13 cellular contexts compared by ENCODE assay signal in the genomic region with DNA sequence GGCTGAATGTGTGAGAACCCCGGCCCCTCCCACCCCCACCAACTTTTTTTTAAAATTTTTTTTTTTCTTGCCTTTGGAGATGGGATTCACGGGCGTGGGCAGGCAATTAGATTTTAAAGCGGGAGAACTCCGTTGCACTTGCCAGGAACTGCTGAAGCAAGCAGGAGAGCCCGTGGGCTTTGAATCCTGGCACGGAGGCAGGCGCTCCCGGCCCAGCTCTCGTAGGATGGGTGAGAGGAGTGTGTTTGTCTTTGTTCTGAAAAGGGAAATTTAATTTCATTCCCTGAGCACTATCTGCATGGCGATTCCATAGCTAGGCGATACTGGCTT. TPM values are rescaled to one million over a fixed set of nuclear protein-coding genes. Genes with fewer than 3 reads are reported as not detected.
DNase-seq lines count a peak whose midpoint lies in the region; FAIRE-seq and TF ChIP-seq lines count a peak whose summit lies in the region.
"Had no signal": no experiment of that assay in that cellular context is flagged by ENCODE, and none has a peak within 500 bp of the region (broad histone marks: within the 10 kb centered on the region; RNA-seq: fewer than 3 reads in every experiment).

No MANE protein-coding gene starts in this region.

- no peaks in the 10 kb centered on the region for H3K36me3 Mint-ChIP-seq in activated CD4-positive, alpha-beta T cell treated with anti-CD3 and anti-CD28 coated beads, Interleukin-2, amount 10 ng/mL, durations not matched to agents 7 days and 5 days (ENCODE audit: low read depth)
- H3K36me3 Mint-ChIP-seq: activated naive CD4-positive, alpha-beta T cell treated with anti-CD3 and anti-CD28 coated beads, Interleukin-2, amount 50 U/mL, for 24 hours had no signal

- CTCF ChIA-PET in activated CD4-positive, alpha-beta T cell treated with anti-CD3 and anti-CD28 coated beads, Interleukin-2, amount 10 ng/mL, durations not matched to agents 7 days and 5 days (lab: Charles Lee): interaction anchor here (0.7 kb wide), 1 partner anchor 14 kb away, joined by 3 read pairs; no protein-coding TSS in a partner anchor

- POLR2A ChIA-PET in activated CD4-positive, alpha-beta T cell treated with anti-CD3 and anti-CD28 coated beads, Interleukin-2, amount 10 ng/mL, durations not matched to agents 7 days and 5 days (lab: Charles Lee): no interaction called here

- peaks cover 20% of the 10 kb centered on the region for H3K9me3 ChIP-seq in ES-I3 (ENCODE audit: control insufficient read depth, insufficient read depth, low read length)
- H3K9me3 ChIP-seq in iPS DF 6.9 (ENCODE audit: control insufficient read depth, insufficient read depth, low read length): no peaks in the 10 kb centered on the region

- H3K4me1 Mint-ChIP-seq in activated CD4-positive, alpha-beta T cell treated with anti-CD3 and anti-CD28 coated beads, Interleukin-2, amount 10 ng/mL, durations not matched to agents 7 days and 5 days: no peaks in the 10 kb centered on the region
- H3K4me1 Mint-ChIP-seq: activated naive CD4-positive, alpha-beta T cell treated with anti-CD3 and anti-CD28 coated beads, Interleukin-2, amount 50 U/mL, for 24 hours had no signal

- H3K27ac Mint-ChIP-seq in activated CD4-positive, alpha-beta T cell treated with anti-CD3 and anti-CD28 coated beads, Interleukin-2, amount 10 ng/mL, durations not matched to agents 7 days and 5 days: no peak overlapping the region
- H3K27ac Mint-ChIP-seq: activated naive CD4-positive, alpha-beta T cell treated with anti-CD3 and anti-CD28 coated beads, Interleukin-2, amount 50 U/mL, for 24 hours; T-helper 1 cell treated with Interleukin-12 subunit alpha and Interleukin-12 subunit beta and Interleukin-4 antibody, amounts not matched to agents 30 μg/mL and 1 μg/mL, for 36 hours had no signal

- no peak overlapping the region for H3K4me3 Mint-ChIP-seq in activated CD4-positive, alpha-beta T cell treated with anti-CD3 and anti-CD28 coated beads, Interleukin-2, amount 10 ng/mL, durations not matched to agents 7 days and 5 days
- H3K4me3 Mint-ChIP-seq: activated naive CD4-positive, alpha-beta T cell treated with anti-CD3 and anti-CD28 coated beads, Interleukin-2, amount 50 U/mL, for 24 hours; T-helper 1 cell treated with Interleukin-12 subunit alpha and Interleukin-12 subunit beta and Interleukin-4 antibody, amounts not matched to agents 30 μg/mL and 1 μg/mL, for 36 hours had no signal

- peak overlapping the region; percentile 73 for H3K27ac ChIP-seq in angular gyrus (ENCODE audit: low read depth, low read length)
- peak overlapping the region; percentile 77 for H3K27ac ChIP-seq in iPS DF 6.9 (ENCODE audit: low read length)
- H3K27ac ChIP-seq: sigmoid colon had no signal

- H3K27me3 Mint-ChIP-seq in activated CD4-positive, alpha-beta T cell treated with anti-CD3 and anti-CD28 coated beads, Interleukin-2, amount 10 ng/mL, durations not matched to agents 7 days and 5 days: no peaks in the 10 kb centered on the region

- H3K36me3 ChIP-seq in ES-I3 (ENCODE audit: insufficient read depth, low read length) (no peaks in the 10 kb centered on the region), iPS DF 6.9 (ENCODE audit: control insufficient read depth, insufficient read depth, low read length) (no peaks in the 10 kb centered on the region)
- H3K36me3 ChIP-seq: sigmoid colon had no signal

- no peaks in the 10 kb centered on the region for H3K27me3 ChIP-seq in iPS DF 6.9 (ENCODE audit: control insufficient read depth, insufficient read depth, low read length)

- no CpG with 5 or more reads among the region's 12 CpGs for WGBS in iPS DF 6.9 (ENCODE audit: insufficient coverage, insufficient read length)

- peak overlapping the region; percentile 8; the same call in 1 of the 2 replicates for H3K9ac ChIP-seq in ES-I3 (ENCODE audit: low read depth, low read length)

- H3K4me3 ChIP-seq in iPS DF 6.9 (ENCODE audit: low read length): no peak overlapping the region
- H3K4me3 ChIP-seq: sigmoid colon had no signal

- H3K9me3 Mint-ChIP-seq in activated CD4-positive, alpha-beta T cell treated with anti-CD3 and anti-CD28 coated beads, Interleukin-2, amount 10 ng/mL, durations not matched to agents 7 days and 5 days: peaks cover 2% of the 10 kb centered on the region
- H3K9me3 Mint-ChIP-seq: activated naive CD4-positive, alpha-beta T cell treated with anti-CD3 and anti-CD28 coated beads, Interleukin-2, amount 50 U/mL, for 24 hours; T-helper 1 cell treated with Interleukin-12 subunit alpha and Interleukin-12 subunit beta and Interleukin-4 antibody, amounts not matched to agents 30 μg/mL and 1 μg/mL, for 36 hours had no signal

- DNase-seq in iPS DF 6.9 (ENCODE audit: low read depth, low spot score) (no peak), retina (peak; percentile 33), NCI-H82 (lab: John Stamatoyannopoulos, UW) (no peak), D721Med (ENCODE audit: insufficient read length, low spot score) (no peak), germinal center (ENCODE audit: low spot score) (no peak)
- DNase-seq in activated CD4-positive, alpha-beta T cell treated with anti-CD3 and anti-CD28 coated beads, Interleukin-2, amount 10 ng/mL, durations not matched to agents 7 days and 5 days: no peak
- DNase-seq: DMS53, sigmoid colon had no signal

- H3K4me1 ChIP-seq in ES-I3 (ENCODE audit: insufficient read depth, low read length): peaks cover 23% of the 10 kb centered on the region
- H3K4me1 ChIP-seq in iPS DF 6.9 (ENCODE audit: control insufficient read depth, insufficient read depth, low read length): peaks cover 5% of the 10 kb centered on the region; the same call in 1 of the 2 replicates

- TF ChIP-seq CTCF in D721Med (IDR thresholded peaks at IDR 0.05; ENCODE audit: insufficient read depth, missing control alignments): no peak

- no peak for FAIRE-seq in D721Med (lab: Jason Lieb, UNC)
- FAIRE-seq: GM12891 had no signal

RNA-seq across cellular contexts. Expression of gene BOD1, which starts 54.3 kb away (rescaled TPM):
- total RNA-seq in activated CD4-positive, alpha-beta T cell treated with anti-CD3 and anti-CD28 coated beads, Interleukin-2, amount 10 ng/mL, durations not matched to agents 7 days and 5 days: 10 to 100 TPM; 17.7 to 22.6 TPM
